In the genomic region with DNA sequence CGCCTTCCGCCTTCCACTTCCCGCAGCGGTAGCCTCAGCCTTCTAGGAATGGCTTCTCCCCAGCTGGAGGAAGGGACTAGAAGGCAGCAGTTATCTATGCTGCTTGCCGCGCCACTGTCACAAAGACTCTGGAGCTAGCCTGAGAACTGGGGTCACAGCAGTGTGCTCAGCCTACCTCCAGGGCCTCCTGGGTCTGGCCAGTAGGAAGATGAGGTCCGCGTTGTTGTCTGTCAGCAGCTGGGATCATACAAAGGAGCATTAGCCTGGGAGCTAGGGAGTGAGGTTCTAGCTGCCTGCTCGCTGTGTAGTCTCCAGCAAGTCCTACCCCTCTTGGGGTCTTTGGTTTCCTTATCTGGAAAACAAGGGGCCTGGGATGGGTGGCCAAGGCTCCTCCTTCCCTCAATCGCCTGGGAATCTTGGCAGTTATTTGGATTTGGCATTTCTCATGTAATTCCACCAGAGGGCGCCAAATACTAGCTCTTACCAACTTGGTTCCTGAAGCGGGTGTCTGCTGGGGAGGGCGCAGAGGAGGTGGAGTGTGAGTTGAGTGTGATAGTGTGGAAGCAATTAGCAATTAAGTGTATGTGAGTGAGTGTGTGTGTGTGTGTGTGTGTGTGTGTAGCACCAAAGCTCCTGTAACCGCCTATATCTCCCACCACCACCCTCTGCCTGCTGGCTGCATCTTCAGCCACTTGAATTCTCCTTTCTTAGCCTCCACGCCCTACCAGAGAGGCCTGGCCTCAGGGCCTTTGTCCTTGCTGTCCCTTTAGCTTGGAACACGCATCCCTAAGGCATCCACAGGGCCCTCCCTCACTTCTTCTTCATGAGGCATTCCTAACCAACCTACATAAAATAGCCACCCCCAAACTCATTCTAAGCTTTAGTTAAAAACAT, we compare ENCODE assay signal across 8 cellular contexts.
DNase-seq lines count a peak whose midpoint lies in the region; ATAC-seq and TF ChIP-seq lines count a peak whose summit lies in the region.

No MANE protein-coding gene starts in this region.

- H2AFZ ChIP-seq in DND-41 (ENCODE audit: low read depth, low read length): no peak overlapping the region

- no peaks in the 10 kb centered on the region for H3K27me3 ChIP-seq in DND-41 (ENCODE audit: insufficient read depth, low read length, poor library complexity)
- H3K27me3 ChIP-seq in lower lobe of right lung (ENCODE audit: low read depth): no peaks in the 10 kb centered on the region

- no peaks in the 10 kb centered on the region for H3K9me3 Mint-ChIP-seq in stimulated activated effector memory CD8-positive, alpha-beta T cell treated with anti-CD3 and anti-CD28 coated beads, Interleukin-12 subunit alpha, Interleukin-12 subunit beta, amount 100 ng/mL, for 72 hours

- no peak overlapping the region for H3K4me3 ChIP-seq in DND-41 (ENCODE audit: low read depth in 1 of 2, low read length in 2 of 2)
- H3K4me3 ChIP-seq in lower lobe of right lung: no peak overlapping the region

- intact Hi-C loops in lower lobe of right lung (cut with DNase I): loop anchor here (5.0 kb wide), 1 partner anchor 125 kb away; no protein-coding TSS in a partner anchor

- peak; percentile 37; the same call in 2 of the 3 replicates for ATAC-seq in DND-41 (ENCODE audit: insufficient read depth, low read depth)
- peak; percentile 66 for ATAC-seq in HG02610 (IDR thresholded peaks at IDR 0.05; ENCODE audit: unreplicated experiment)
- peak; percentile 81 to 84 for ATAC-seq in lower lobe of right lung
- ATAC-seq in stimulated activated effector memory CD8-positive, alpha-beta T cell treated with anti-CD3 and anti-CD28 coated beads, Interleukin-12 subunit alpha, Interleukin-12 subunit beta, amount 100 ng/mL, for 72 hours: peak; percentile 39
- ATAC-seq in HG02571 (IDR thresholded peaks at IDR 0.05; ENCODE audit: unreplicated experiment): no peak

- H3K79me2 ChIP-seq in DND-41 (ENCODE audit: insufficient read depth, low read length): no peaks in the 10 kb centered on the region

- peaks cover 7% of the 10 kb centered on the region for H3K4me1 Mint-ChIP-seq in stimulated activated effector memory CD8-positive, alpha-beta T cell treated with anti-CD3 and anti-CD28 coated beads, Interleukin-12 subunit alpha, Interleukin-12 subunit beta, amount 100 ng/mL, for 72 hours

- H3K4me1 ChIP-seq in DND-41 (ENCODE audit: insufficient read depth, low read length) (no peaks in the 10 kb centered on the region), lower lobe of right lung (no peaks in the 10 kb centered on the region)

- H3K27ac ChIP-seq in DND-41 (ENCODE audit: low read length) (no peak overlapping the region), lower lobe of right lung (no peak overlapping the region)

- peak; percentile 79 for TF ChIP-seq CTCF in DND-41 (IDR thresholded peaks at IDR 0.05; ENCODE audit: borderline replicate concordance, extremely low read depth, low read length, poor library complexity, severe bottlenecking)
- TF ChIP-seq CTCF in lower lobe of right lung (IDR thresholded peaks at IDR 0.05): peak; percentile 73

- H3K4me2 ChIP-seq in DND-41 (ENCODE audit: insufficient read depth, low read length): no peak overlapping the region

- H3K9me3 ChIP-seq in DND-41 (ENCODE audit: insufficient read depth, low read length, severe bottlenecking) (no peaks in the 10 kb centered on the region), lower lobe of right lung (no peaks in the 10 kb centered on the region)

- DNase-seq in DND-41 (peak; percentile 38), NCI-H2171 (lab: John Stamatoyannopoulos, UW) (peak; percentile 45), lower lobe of right lung (no peak)
- DNase-seq in activated CD4-positive, alpha-beta T cell treated with anti-CD3 and anti-CD28 coated beads, Interleukin-2, amount 50 U/mL, for 1 hour: peak; percentile 25
- DNase-seq in effector CD4-positive, alpha-beta T cell: peak; percentile 19
- peak; percentile 15 to 57 for DNase-seq in stimulated activated effector memory CD8-positive, alpha-beta T cell treated with anti-CD3 and anti-CD28 coated beads, Interleukin-12 subunit alpha, Interleukin-12 subunit beta, amount 100 ng/mL, for 72 hours (ENCODE audit: low spot score in 2 of 2)

- H3K27ac Mint-ChIP-seq in stimulated activated effector memory CD8-positive, alpha-beta T cell treated with anti-CD3 and anti-CD28 coated beads, Interleukin-12 subunit alpha, Interleukin-12 subunit beta, amount 100 ng/mL, for 72 hours: no peak overlapping the region

- H3K9ac ChIP-seq in DND-41 (ENCODE audit: low read depth, low read length): no peak overlapping the region

- no peaks in the 10 kb centered on the region for H3K36me3 Mint-ChIP-seq in stimulated activated effector memory CD8-positive, alpha-beta T cell treated with anti-CD3 and anti-CD28 coated beads, Interleukin-12 subunit alpha, Interleukin-12 subunit beta, amount 100 ng/mL, for 72 hours

- H3K36me3 ChIP-seq in DND-41 (ENCODE audit: insufficient read depth, low read length) (no peaks in the 10 kb centered on the region), lower lobe of right lung (no peaks in the 10 kb centered on the region)

- no peak overlapping the region for H3K4me3 Mint-ChIP-seq in stimulated activated effector memory CD8-positive, alpha-beta T cell treated with anti-CD3 and anti-CD28 coated beads, Interleukin-12 subunit alpha, Interleukin-12 subunit beta, amount 100 ng/mL, for 72 hours

- no peaks in the 10 kb centered on the region for H4K20me1 ChIP-seq in DND-41 (ENCODE audit: insufficient read depth, low read length)
